ENCODE assay signal across 10 cellular contexts in genomic region chr14:89625988-89626806, GRCh38.
DNase-seq lines count a peak whose midpoint lies in the region; ATAC-seq and TF ChIP-seq lines count a peak whose summit lies in the region.
"Had no signal": no experiment of that assay in that cellular context is flagged by ENCODE, and none has a peak within 500 bp of the region (broad histone marks: within the 10 kb centered on the region; RNA-seq: fewer than 3 reads in every experiment).

No MANE protein-coding gene starts in this region.

- H3K4me2 ChIP-seq in OCI-LY7 (ENCODE audit: low read length), result no peak overlapping the region
- H3K4me2 ChIP-seq: A549 had no signal

- no peak overlapping the region for H3K4me3 ChIP-seq in OCI-LY7 (ENCODE audit: low read depth, low read length, poor library complexity, severe bottlenecking)
- H3K4me3 ChIP-seq: A549, suprapubic skin had no signal

- H3K4me1 Mint-ChIP-seq in memory B cell, result peaks cover 14% of the 10 kb centered on the region

- intact Hi-C loops in OCI-LY7 (cut with micrococcal nuclease; ENCODE audit: unreplicated experiment), result no loop called here

- no peak for TF ChIP-seq CTCF in OCI-LY7 (conservative IDR thresholded peaks at IDR 0.05; ENCODE audit: low read length)

- DNase-seq in NCI-H2196 (lab: John Stamatoyannopoulos, UW; ENCODE audit: unreplicated experiment) (peak; percentile 4), NCI-H2196 treated with DMSO at 0.1 percent for 48 hours (lab: John Stamatoyannopoulos, UW; ENCODE audit: unreplicated experiment) (no peak), OCI-LY7 (ENCODE audit: low spot score) (peak; percentile 37), memory B cell (ENCODE audit: low spot score in 2 of 2) (peak in 1 of 2 donors; percentile 26), NCI-H226 (no peak), NCI-H2081 (lab: John Stamatoyannopoulos, UW) (no peak)

- peaks cover 10% of the 10 kb centered on the region for H3K4me1 ChIP-seq in OCI-LY7 (ENCODE audit: insufficient read depth, low read length, poor library complexity, severe bottlenecking)
- H3K4me1 ChIP-seq: A549 had no signal

- H2AFZ ChIP-seq in OCI-LY7 (ENCODE audit: low read length), result no peak overlapping the region

- no peaks in the 10 kb centered on the region for H3K9me2 ChIP-seq in OCI-LY7 (ENCODE audit: insufficient read depth, low read length)

- H3K79me2 ChIP-seq in OCI-LY7 (ENCODE audit: insufficient read depth, low read depth, low read length), result no peaks in the 10 kb centered on the region

- CTCF ChIA-PET in OCI-LY7 (lab: Charles Lee; ENCODE audit: unreplicated experiment), result no interaction called here

- no peaks in the 10 kb centered on the region for H4K20me1 ChIP-seq in OCI-LY7 (ENCODE audit: insufficient read depth, low read length)

- ATAC-seq in GM19467 (IDR thresholded peaks at IDR 0.05; ENCODE audit: unreplicated experiment) (peak; percentile 43), memory B cell (ENCODE audit: low read depth) (peak; percentile 89), HG03135 (IDR thresholded peaks at IDR 0.05; ENCODE audit: unreplicated experiment) (no peak)
- ATAC-seq: A549 had no signal

- H3K27ac ChIP-seq in OCI-LY7 (ENCODE audit: low read depth, low read length, poor library complexity, severe bottlenecking), result no peak overlapping the region
- H3K27ac ChIP-seq: A549, suprapubic skin had no signal

- H3K9me3 ChIP-seq in OCI-LY7 (ENCODE audit: low read length), result peaks cover 7% of the 10 kb centered on the region; the same call in 1 of the 2 replicates
- H3K9me3 ChIP-seq: A549, suprapubic skin had no signal

- H3K27me3 Mint-ChIP-seq in memory B cell, result no peaks in the 10 kb centered on the region

- no TSS peak for BruUV-seq in OCI-LY7 (replicated peaks; lab: Mats Ljungman, UMichigan)

- no peaks in the 10 kb centered on the region for H3K36me3 ChIP-seq in OCI-LY7 (ENCODE audit: insufficient read depth, low read length)
- H3K36me3 ChIP-seq: suprapubic skin had no signal

- no peak overlapping the region for H3K4me3 Mint-ChIP-seq in memory B cell

- H3K36me3 Mint-ChIP-seq in memory B cell, result no peaks in the 10 kb centered on the region

- POLR2A ChIA-PET in OCI-LY7 (lab: Charles Lee), result interaction anchor here (0.5 kb wide), 1 partner anchor 1032 kb away, joined by 5 read pairs; no protein-coding TSS in a partner anchor

- peak overlapping the region; percentile 52 for H3K27ac Mint-ChIP-seq in memory B cell

- peaks cover 3% of the 10 kb centered on the region for H3K9me3 Mint-ChIP-seq in memory B cell

Comparison
In these comparisons a context has a peak if more than half of its experiments do, and no peak if none do; other contexts are left out.
1. DNase-seq: peak in NCI-H2196 (single experiment) and OCI-LY7 (single experiment); none in NCI-H2196 treated with DMSO at 0.1 percent for 48 hours (single experiment), NCI-H226 (single experiment) and NCI-H2081 (0 of 2).